ENCODE assay signal across 7 cellular contexts in genomic region chr17:28327031-28327607, GRCh38. TPM values are rescaled to one million over a fixed set of nuclear protein-coding genes. Genes with fewer than 3 reads are reported as not detected.
DNase-seq lines count a peak whose midpoint lies in the region; ATAC-seq and TF ChIP-seq lines count a peak whose summit lies in the region.
"Had no signal": no experiment of that assay in that cellular context is flagged by ENCODE, and none has a peak within 500 bp of the region (broad histone marks: within the 10 kb centered on the region; RNA-seq: fewer than 3 reads in every experiment).

No MANE protein-coding gene starts in this region.

- peak; percentile 98 for ATAC-seq in activated CD4-positive, alpha-beta T cell treated with anti-CD3 and anti-CD28 coated beads for 36 hours

- POLR2A ChIA-PET in activated CD4-positive, alpha-beta T cell treated with anti-CD3 and anti-CD28 coated beads for 36 hours (lab: Charles Lee), result no interaction called here

- intact Hi-C loops in activated CD4-positive, alpha-beta T cell treated with anti-CD3 and anti-CD28 coated beads for 36 hours (cut with DNase I, micrococcal nuclease), result loop anchor here in 1 of 2 experiments (1.0 kb wide), 2 partner anchors 8 to 49 kb away; partner anchors contain the start of gene TMEM97
- intact Hi-C loops in activated CD4-positive, alpha-beta T cell treated with anti-CD3 and anti-CD28 coated beads, Interleukin-2, amount 10 ng/mL, durations not matched to agents 24 days and 14 days (cut with micrococcal nuclease), result loop anchor here (1.0 kb wide), 1 partner anchor 8 kb away; the partner anchor contains the start of gene TMEM97

- peak overlapping the region; percentile 19 for H3K27ac Mint-ChIP-seq in activated CD4-positive, alpha-beta T cell treated with anti-CD3 and anti-CD28 coated beads for 36 hours
- H3K27ac Mint-ChIP-seq in activated CD4-positive, alpha-beta T cell treated with anti-CD3 and anti-CD28 coated beads, Interleukin-2, amount 10 ng/mL, durations not matched to agents 24 days and 14 days, result no peak overlapping the region
- H3K27ac Mint-ChIP-seq in osteocyte (ENCODE audit: unreplicated experiment), result no peak overlapping the region

- no peaks in the 10 kb centered on the region for H3K27me3 Mint-ChIP-seq in activated CD4-positive, alpha-beta T cell treated with anti-CD3 and anti-CD28 coated beads for 36 hours
- no peaks in the 10 kb centered on the region for H3K27me3 Mint-ChIP-seq in activated CD4-positive, alpha-beta T cell treated with anti-CD3 and anti-CD28 coated beads, Interleukin-2, amount 10 ng/mL, durations not matched to agents 24 days and 14 days
- H3K27me3 Mint-ChIP-seq in osteocyte (ENCODE audit: unreplicated experiment), result no peaks in the 10 kb centered on the region

- peaks cover 29% of the 10 kb centered on the region for H3K4me1 Mint-ChIP-seq in activated CD4-positive, alpha-beta T cell treated with anti-CD3 and anti-CD28 coated beads for 36 hours
- H3K4me1 Mint-ChIP-seq in activated CD4-positive, alpha-beta T cell treated with anti-CD3 and anti-CD28 coated beads, Interleukin-2, amount 10 ng/mL, durations not matched to agents 24 days and 14 days, result peaks cover 22% of the 10 kb centered on the region
- H3K4me1 Mint-ChIP-seq in osteocyte (ENCODE audit: unreplicated experiment), result peaks cover 36% of the 10 kb centered on the region

- no peak for TF ChIP-seq CTCF in osteocyte (IDR thresholded peaks at IDR 0.05)

- peak; percentile 52 for DNase-seq in activated CD4-positive, alpha-beta T cell treated with anti-CD3 and anti-CD28 coated beads for 36 hours
- no peak for DNase-seq in activated CD4-positive, alpha-beta T cell treated with anti-CD3 and anti-CD28 coated beads, Interleukin-2, amount 10 ng/mL, durations not matched to agents 24 days and 14 days
- DNase-seq in osteocyte (ENCODE audit: extremely low spot score, unreplicated experiment), result peak; percentile 49
- no peak for DNase-seq in SIG-M5 treated with dmso at 0.1 percent for 504 hours (lab: John Stamatoyannopoulos, UW; ENCODE audit: unreplicated experiment)
- DNase-seq: KG1, left colon, SJCRH30 had no signal

- no peak overlapping the region for H3K4me3 Mint-ChIP-seq in activated CD4-positive, alpha-beta T cell treated with anti-CD3 and anti-CD28 coated beads for 36 hours
- no peak overlapping the region for H3K4me3 Mint-ChIP-seq in activated CD4-positive, alpha-beta T cell treated with anti-CD3 and anti-CD28 coated beads, Interleukin-2, amount 10 ng/mL, durations not matched to agents 24 days and 14 days
- H3K4me3 Mint-ChIP-seq in osteocyte (ENCODE audit: unreplicated experiment), result no peak overlapping the region

- H3K36me3 Mint-ChIP-seq in activated CD4-positive, alpha-beta T cell treated with anti-CD3 and anti-CD28 coated beads for 36 hours (ENCODE audit: low read depth), result peaks cover 38% of the 10 kb centered on the region
- peaks cover 39% of the 10 kb centered on the region for H3K36me3 Mint-ChIP-seq in activated CD4-positive, alpha-beta T cell treated with anti-CD3 and anti-CD28 coated beads, Interleukin-2, amount 10 ng/mL, durations not matched to agents 24 days and 14 days (ENCODE audit: low read depth)
- peaks cover 29% of the 10 kb centered on the region for H3K36me3 Mint-ChIP-seq in osteocyte (ENCODE audit: unreplicated experiment)

- CTCF ChIA-PET in activated CD4-positive, alpha-beta T cell treated with anti-CD3 and anti-CD28 coated beads for 36 hours (lab: Charles Lee), result no interaction called here

- no peaks in the 10 kb centered on the region for H3K9me3 Mint-ChIP-seq in activated CD4-positive, alpha-beta T cell treated with anti-CD3 and anti-CD28 coated beads for 36 hours (ENCODE audit: low read depth)
- no peaks in the 10 kb centered on the region for H3K9me3 Mint-ChIP-seq in activated CD4-positive, alpha-beta T cell treated with anti-CD3 and anti-CD28 coated beads, Interleukin-2, amount 10 ng/mL, durations not matched to agents 24 days and 14 days
- no peaks in the 10 kb centered on the region for H3K9me3 Mint-ChIP-seq in osteocyte (ENCODE audit: unreplicated experiment)

RNA-seq across cellular contexts. Expression of gene TMEM97, which starts 8.1 kb away (rescaled TPM):
- 10 to 100 TPM; 31.0 to 49.3 TPM for total RNA-seq in activated CD4-positive, alpha-beta T cell treated with anti-CD3 and anti-CD28 coated beads for 36 hours
- total RNA-seq in activated CD4-positive, alpha-beta T cell treated with anti-CD3 and anti-CD28 coated beads, Interleukin-2, amount 10 ng/mL, durations not matched to agents 24 days and 14 days, result 64.6 and 69.0 TPM in 2 replicates
- total RNA-seq in osteocyte, result 58.5 and 60.5 TPM in 2 replicates

RNA-seq across cellular contexts. Expression of gene IFT20, which starts 8.2 kb away (rescaled TPM):
- 10 to 100 TPM; 12.9 to 17.3 TPM for total RNA-seq in activated CD4-positive, alpha-beta T cell treated with anti-CD3 and anti-CD28 coated beads for 36 hours
- 21.1 and 24.7 TPM in 2 replicates for total RNA-seq in activated CD4-positive, alpha-beta T cell treated with anti-CD3 and anti-CD28 coated beads, Interleukin-2, amount 10 ng/mL, durations not matched to agents 24 days and 14 days
- 55.3 and 61.9 TPM in 2 replicates for total RNA-seq in osteocyte

RNA-seq across cellular contexts. Expression of gene TNFAIP1, which starts 8.4 kb away (rescaled TPM):
- total RNA-seq in activated CD4-positive, alpha-beta T cell treated with anti-CD3 and anti-CD28 coated beads for 36 hours, result 10 to 100 TPM; 25.5 to 26.1 TPM
- total RNA-seq in activated CD4-positive, alpha-beta T cell treated with anti-CD3 and anti-CD28 coated beads, Interleukin-2, amount 10 ng/mL, durations not matched to agents 24 days and 14 days, result 30.8 and 32.7 TPM in 2 replicates
- 57.0 and 59.2 TPM in 2 replicates for total RNA-seq in osteocyte

RNA-seq across cellular contexts. Expression of gene POLDIP2, which starts 30.2 kb away (rescaled TPM):
- total RNA-seq in activated CD4-positive, alpha-beta T cell treated with anti-CD3 and anti-CD28 coated beads for 36 hours, result 10 to 100 TPM; 84.9 to 98.4 TPM
- 112 and 115 TPM in 2 replicates for total RNA-seq in activated CD4-positive, alpha-beta T cell treated with anti-CD3 and anti-CD28 coated beads, Interleukin-2, amount 10 ng/mL, durations not matched to agents 24 days and 14 days
- total RNA-seq in osteocyte, result 79.8 and 80.2 TPM in 2 replicates

RNA-seq across cellular contexts. Expression of gene SEBOX, which starts 37.9 kb away (rescaled TPM):
- not detected for total RNA-seq in activated CD4-positive, alpha-beta T cell treated with anti-CD3 and anti-CD28 coated beads for 36 hours
- total RNA-seq in activated CD4-positive, alpha-beta T cell treated with anti-CD3 and anti-CD28 coated beads, Interleukin-2, amount 10 ng/mL, durations not matched to agents 24 days and 14 days, result not detected in 2 replicates
- not detected in 2 replicates for total RNA-seq in osteocyte
- total RNA-seq: left colon, SJCRH30 had no signal

Comparison
In these comparisons a context has a peak if more than half of its experiments do, and no peak if none do; other contexts are left out.
1. DNase-seq: peak in activated CD4-positive, alpha-beta T cell treated with anti-CD3 and anti-CD28 coated beads for 36 hours (single experiment) and osteocyte (single experiment); none in activated CD4-positive, alpha-beta T cell treated with anti-CD3 and anti-CD28 coated beads, Interleukin-2, amount 10 ng/mL, durations not matched to agents 24 days and 14 days (single experiment) and SIG-M5 treated with dmso at 0.1 percent for 504 hours (single experiment).